In the genomic region with DNA sequence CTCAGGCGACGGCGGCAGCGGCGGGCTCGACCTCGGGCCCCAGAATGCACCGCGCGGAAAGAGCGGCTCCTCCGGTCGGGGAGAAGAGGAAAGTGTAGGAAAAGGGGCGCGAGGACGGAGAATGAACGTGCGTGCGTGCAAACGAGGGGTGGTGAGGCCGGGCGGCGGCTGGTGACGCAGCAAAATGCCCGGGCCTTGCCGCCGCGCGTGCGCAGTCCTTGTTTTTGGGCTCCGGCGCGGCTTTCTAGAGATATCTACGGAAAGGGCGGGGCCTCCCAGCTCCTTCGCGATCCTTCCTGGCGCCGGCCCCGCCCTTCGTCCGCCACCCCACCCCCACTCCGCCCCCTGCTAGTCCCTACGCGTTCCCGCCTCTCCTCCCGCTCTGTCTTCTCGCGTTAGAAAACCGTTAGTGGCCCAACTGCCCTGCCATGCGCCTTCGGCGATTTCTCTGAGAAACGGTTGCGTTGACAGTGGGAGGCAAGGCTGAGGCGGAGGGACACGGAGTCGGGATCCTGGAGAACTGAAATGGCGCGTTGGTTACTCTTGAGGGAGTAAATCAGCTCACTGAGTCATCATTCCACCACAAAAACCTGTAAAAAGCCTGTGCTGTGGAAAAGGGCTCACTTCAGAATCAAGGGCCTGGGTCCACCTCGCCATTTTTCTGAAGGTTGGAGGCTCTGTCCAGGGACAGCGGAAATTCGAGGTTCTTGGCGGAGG, we compare ENCODE assay signal across 8 cellular contexts. TPM values are rescaled to one million over a fixed set of nuclear protein-coding genes. Genes with fewer than 3 reads are reported as not detected.
DNase-seq lines count a peak whose midpoint lies in the region; ATAC-seq and TF ChIP-seq lines count a peak whose summit lies in the region.

A gene with protein sequence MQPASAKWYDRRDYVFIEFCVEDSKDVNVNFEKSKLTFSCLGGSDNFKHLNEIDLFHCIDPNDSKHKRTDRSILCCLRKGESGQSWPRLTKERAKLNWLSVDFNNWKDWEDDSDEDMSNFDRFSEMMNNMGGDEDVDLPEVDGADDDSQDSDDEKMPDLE (minus strand): TSS at position 156 of the 717 bp plus-strand sequence. CDS start 285 bp downstream, outside the sequence.

- POLR2A ChIA-PET in PC-9 (lab: Charles Lee; ENCODE audit: unreplicated experiment) = interaction anchor here (0.6 to 2.0 kb wide), 12 partner anchors 33 to 542 kb away, joined by 3 to 27 read pairs (median 4); a partner anchor contains a TSS

- peak within 1 kb of the TSS; percentile 98 for H3K9ac ChIP-seq in mucosa of stomach (ENCODE audit: low read length)

- H3K9me2 ChIP-seq in PC-9 (ENCODE audit: insufficient read depth) = no peaks in the 10 kb centered on the region

- DNase-seq in DMS153 (lab: John Stamatoyannopoulos, UW) (peak; percentile 97), PC-9 (peak; percentile 92 to 97), erythroblast (lab: John Stamatoyannopoulos, UW) (peak; percentile 99 to 100)
- DNase-seq in Jurkat, Clone E6-1 (ENCODE audit: low read depth, low spot score) = peak; percentile 95
- DNase-seq in activated T-cell treated with anti-CD3 and anti-CD28 coated beads, Interleukin-2, amount 50 U/mL, for 1 hour = peak; percentile 96
- peak; percentile 93 for DNase-seq in stimulated activated CD8-positive, alpha-beta memory T cell treated with anti-CD3 and anti-CD28 coated beads, Interleukin-7, amount 100 ng/mL, for 1 hour (ENCODE audit: low read depth in 2 of 2)

- H3K36me3 ChIP-seq in PC-9 (ENCODE audit: low read depth) = peaks cover 18% of the 10 kb centered on the region; the same call in 1 of the 2 replicates
- no peaks in the 10 kb centered on the region for H3K36me3 ChIP-seq in mucosa of stomach (ENCODE audit: control insufficient read depth, insufficient read depth, low read length)

- intact Hi-C loops in PC-9 (cut with micrococcal nuclease; ENCODE audit: unreplicated experiment) = loop anchor here (1.0 to 2.0 kb wide), 5 partner anchors 37 to 400 kb away; a partner anchor contains a TSS

- ATAC-seq in GM21619 (IDR thresholded peaks at IDR 0.05; ENCODE audit: unreplicated experiment) = peak; percentile 58

- peaks cover 39% of the 10 kb centered on the region for H4K20me1 ChIP-seq in PC-9 (ENCODE audit: insufficient read depth)

- peaks cover 15% of the 10 kb centered on the region for H3K4me1 ChIP-seq in PC-9 (replicated peaks; ENCODE audit: insufficient read depth)
- H3K4me1 ChIP-seq in mucosa of stomach (ENCODE audit: control insufficient read depth, insufficient read depth, low read length) = peaks cover 15% of the 10 kb centered on the region

- no TSS peak for BruUV-seq in PC-9 (replicated peaks; lab: Mats Ljungman, UMichigan)

- H3F3A ChIP-seq in PC-9 (ENCODE audit: insufficient read depth, low read depth) = peaks cover 39% of the 10 kb centered on the region

- H3K27ac ChIP-seq in PC-9 = peak within 1 kb of the TSS; percentile 94

- H2AFZ ChIP-seq in PC-9 = peak within 1 kb of the TSS; percentile 79

- peaks cover 47% of the 10 kb centered on the region for H3K79me2 ChIP-seq in PC-9 (ENCODE audit: low read depth)

- H3K27me3 ChIP-seq in PC-9 (ENCODE audit: insufficient read depth, low read depth) (no peaks in the 10 kb centered on the region), mucosa of stomach (ENCODE audit: control insufficient read depth, insufficient read depth, low read length) (no peaks in the 10 kb centered on the region)

- peak within 1 kb of the TSS; percentile 95 for H3K4me3 ChIP-seq in Jurkat, Clone E6-1 (ENCODE audit: low read length)
- H3K4me3 ChIP-seq in PC-9 (peak within 1 kb of the TSS; percentile 97), mucosa of stomach (ENCODE audit: low read length) (peak within 1 kb of the TSS; percentile 97)

- CTCF ChIA-PET in PC-9 (lab: Charles Lee) = interaction anchor here (0.7 to 1.6 kb wide), 2 partner anchors 51 to 87 kb away, joined by 3 to 7 read pairs; no protein-coding TSS in a partner anchor

- H3K9me3 ChIP-seq in PC-9 (ENCODE audit: insufficient read depth, low read depth) (no peaks in the 10 kb centered on the region), mucosa of stomach (ENCODE audit: control insufficient read depth, low read length) (no peaks in the 10 kb centered on the region)

- peak; percentile 95 for TF ChIP-seq POLR2A in erythroblast (IDR thresholded peaks at IDR 0.05; ENCODE audit: low read length)

- no peak for TF ChIP-seq CTCF in PC-9 (conservative IDR thresholded peaks at IDR 0.05)

- peak within 1 kb of the TSS; percentile 96 for H3K4me2 ChIP-seq in PC-9

RNA-seq across cellular contexts. Expression of the gene that starts here (rescaled TPM):
- polyA plus RNA-seq in Jurkat, Clone E6-1 (2012; ENCODE audit: insufficient read depth, insufficient read length) = 293 TPM
- total RNA-seq in PC-9 (2021) = 227 and 322 TPM in 2 replicates

Comparison
In these comparisons a context has a peak if more than half of its experiments do, and no peak if none do; other contexts are left out.
1. Peak in every context shown above with its lines: DNase-seq, ATAC-seq, H3K4me3 ChIP-seq and H3K27ac ChIP-seq.